ENCODE assay signal across 29 cellular contexts in genomic region chr2:207390302-207391095, GRCh38.
DNase-seq lines count a peak whose midpoint lies in the region; ATAC-seq and TF ChIP-seq lines count a peak whose summit lies in the region.
"Had no signal": no experiment of that assay in that cellular context is flagged by ENCODE, and none has a peak within 500 bp of the region (broad histone marks: within the 10 kb centered on the region; RNA-seq: fewer than 3 reads in every experiment).

No MANE protein-coding gene starts in this region.

- no peaks in the 10 kb centered on the region for H3K9me3 ChIP-seq in transverse colon
- H3K9me3 ChIP-seq: right atrium auricular region, suprapubic skin, upper lobe of right lung had no signal

- DNase-seq in NCI-H2227 (lab: John Stamatoyannopoulos, UW; ENCODE audit: unreplicated experiment): peak; percentile 45
- DNase-seq in NCI-H2227 treated with DMSO at 0.1 percent for 48 hours (lab: John Stamatoyannopoulos, UW): no peak
- DNase-seq in NCI-H1417 treated with DMSO at 0.1 percent for 48 hours (lab: John Stamatoyannopoulos, UW): peak; percentile 81
- DNase-seq in NCI-H2171 treated with DMSO at 0.1 percent for 48 hours (lab: John Stamatoyannopoulos, UW): peak; percentile 70
- no peak for DNase-seq in substantia nigra (lab: John Stamatoyannopoulos, UW)
- no peak for DNase-seq in transverse colon
- no peak for DNase-seq in left lobe of liver (ENCODE audit: low spot score)
- no peak for DNase-seq in SIG-M5 treated with dmso at 0.1 percent for 504 hours (lab: John Stamatoyannopoulos, UW; ENCODE audit: unreplicated experiment)
- DNase-seq: activated CD8-positive, alpha-beta memory T cell treated with anti-CD3 and anti-CD28 coated beads, Interleukin-2, amount 50 U/mL, for 48 hours; activated CD8-positive, alpha-beta T cell treated with anti-CD3 and anti-CD28 coated beads for 36 hours; activated naive CD4-positive, alpha-beta T cell treated with anti-CD3 and anti-CD28 coated beads for 36 hours; Calu3; caudate nucleus; effector memory CD4-positive, alpha-beta T cell; hypothalamus; KBM-7; mesenchymal stem cell; NCI-H2029; NCI-H774; SHP77 treated with DMSO at 0.1 percent for 48 hours; small intestine; stimulated activated naive CD4-positive, alpha-beta T cell; upper lobe of right lung had no signal

- no peak for ATAC-seq in left lobe of liver
- ATAC-seq: A549; activated CD8-positive, alpha-beta T cell treated with anti-CD3 and anti-CD28 coated beads for 36 hours; GM12878; GM23338; upper lobe of right lung had no signal

- H3K36me3 ChIP-seq in transverse colon: no peaks in the 10 kb centered on the region
- H3K36me3 ChIP-seq: right atrium auricular region, suprapubic skin, upper lobe of right lung had no signal

- TF ChIP-seq CTCF in transverse colon (IDR thresholded peaks at IDR 0.05): no peak

- no peak overlapping the region for H3K27ac ChIP-seq in substantia nigra (ENCODE audit: low read depth, low read length, poor library complexity, severe bottlenecking)
- H3K27ac ChIP-seq in transverse colon: no peak overlapping the region
- H3K27ac ChIP-seq: coronary artery, right atrium auricular region, suprapubic skin, upper lobe of right lung had no signal

- intact Hi-C loops in transverse colon (cut with DNase I; ENCODE audit: low total_unique reads): no loop called here

- WGBS in transverse colon (ENCODE audit: low coverage in 1 of 2), 2 donors: 67 to 80% methylated on average over 1 to 4 of the region's 4 CpGs

- no peaks in the 10 kb centered on the region for H3K4me1 ChIP-seq in transverse colon
- H3K4me1 ChIP-seq: right atrium auricular region, suprapubic skin, upper lobe of right lung had no signal

- no peak for TF ChIP-seq EP300 in transverse colon (IDR thresholded peaks at IDR 0.05; ENCODE audit: low read depth)

- TF ChIP-seq POLR2A in transverse colon (IDR thresholded peaks at IDR 0.05): no peak

- in situ Hi-C loops in transverse colon (cut with MboI; ENCODE audit: low pct_ligation_motif_present in 1 of 4, low pct_unique_long_range_greater_than_20kb in 1 of 4, low sequenced_read_pairs in 3 of 4): no loop called here

- H3K27me3 ChIP-seq in transverse colon: no peaks in the 10 kb centered on the region
- H3K27me3 ChIP-seq: right atrium auricular region, suprapubic skin, upper lobe of right lung had no signal

- H3K4me3 ChIP-seq in transverse colon: no peak overlapping the region
- H3K4me3 ChIP-seq: A549, coronary artery, GM12878, GM23338, right atrium auricular region, suprapubic skin, upper lobe of right lung had no signal

Comparison
In these comparisons a context has a peak if more than half of its experiments do, and no peak if none do; other contexts are left out.
1. DNase-seq: peak in NCI-H2227 (single experiment), NCI-H1417 treated with DMSO at 0.1 percent for 48 hours (single experiment) and NCI-H2171 treated with DMSO at 0.1 percent for 48 hours (single experiment); none in NCI-H2227 treated with DMSO at 0.1 percent for 48 hours (single experiment), substantia nigra (0 of 49), transverse colon (single experiment), left lobe of liver (single experiment) and SIG-M5 treated with dmso at 0.1 percent for 504 hours (single experiment).